ENCODE assay signal across 8 cellular contexts in the genomic region with DNA sequence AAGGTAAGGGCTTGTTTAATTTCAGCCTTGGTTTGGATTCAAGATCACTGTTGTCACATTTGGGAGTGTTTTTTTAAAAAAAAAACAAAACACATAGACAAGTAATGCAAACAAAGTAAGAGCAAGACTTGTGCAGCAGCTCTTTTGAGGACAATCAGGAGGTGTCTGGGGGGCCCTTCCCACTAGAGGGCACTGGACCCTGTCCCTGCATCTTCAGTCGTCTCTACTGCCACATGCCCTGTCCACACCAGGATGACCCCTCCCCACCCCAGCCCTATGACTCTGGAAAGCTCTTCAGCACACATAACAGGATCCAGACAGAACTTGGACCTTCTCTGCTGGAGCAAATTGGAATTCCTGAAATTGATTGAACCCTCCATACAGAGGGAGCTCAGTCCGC.
A peak's percentile ranks its signal among the peaks of the same experiment; 100 is the strongest.
DNase-seq lines count a peak whose midpoint lies in the region; ATAC-seq and TF ChIP-seq lines count a peak whose summit lies in the region.

No MANE protein-coding gene starts in this region.

- H3K36me3 ChIP-seq in body of pancreas (replicated peaks in 1 of 2; ENCODE audit: insufficient read depth in 1 of 2, low read depth in 2 of 2) = no peaks in the 10 kb centered on the region

- H3K27ac ChIP-seq in body of pancreas = no peak overlapping the region

- TF ChIP-seq CTCF in body of pancreas (IDR thresholded peaks at IDR 0.05) = peak; percentile 29 to 53 (median 37)

- no peak overlapping the region for H3K4me3 ChIP-seq in body of pancreas

- DNase-seq in stimulated activated CD4-positive, alpha-beta T cell treated with anti-CD3 and anti-CD28 coated beads, Interleukin-2, amount 100 ng/mL, for 24 hours = peak; percentile 19 to 33
- DNase-seq in stimulated activated CD4-positive, alpha-beta T cell treated with anti-CD3 and anti-CD28 coated beads, Interleukin-4, amount 100 ng/mL, for 24 hours = no peak
- peak; percentile 6 for DNase-seq in LoVo (ENCODE audit: low spot score)
- peak; percentile 25 to 59 (median 36) for DNase-seq in body of pancreas
- DNase-seq in left colon = peak in 1 of 2 donors; percentile 28
- DNase-seq in stimulated activated naive CD4-positive, alpha-beta T cell (lab: John Stamatoyannopoulos, UW) = no peak
- no peak for DNase-seq in AG08396 (ENCODE audit: low spot score)

- no peak for ATAC-seq in body of pancreas
- peak; percentile 37 for ATAC-seq in left colon
- no peak for ATAC-seq in GM19467 (IDR thresholded peaks at IDR 0.05; ENCODE audit: unreplicated experiment)

- H3K9me3 ChIP-seq in body of pancreas = no peaks in the 10 kb centered on the region

- WGBS in body of pancreas, 2 donors = 50 to 55% methylated on average over 2 of the region's 2 CpGs

- no peak for TF ChIP-seq POLR2A in body of pancreas (IDR thresholded peaks at IDR 0.05)

- no peaks in the 10 kb centered on the region for H3K4me1 ChIP-seq in body of pancreas

- intact Hi-C loops in body of pancreas (cut with DNase I) = no loop called here
- intact Hi-C loops in left colon (cut with DNase I, micrococcal nuclease) = no loop called here

- H3K27me3 ChIP-seq in body of pancreas = no peaks in the 10 kb centered on the region

Comparison
In these comparisons a context has a peak if more than half of its experiments do, and no peak if none do; other contexts are left out.
1. DNase-seq: peak in stimulated activated CD4-positive, alpha-beta T cell treated with anti-CD3 and anti-CD28 coated beads, Interleukin-2, amount 100 ng/mL, for 24 hours (2 of 2), LoVo (single experiment) and body of pancreas (4 of 4); none in stimulated activated CD4-positive, alpha-beta T cell treated with anti-CD3 and anti-CD28 coated beads, Interleukin-4, amount 100 ng/mL, for 24 hours (single experiment), stimulated activated naive CD4-positive, alpha-beta T cell (0 of 6) and AG08396 (single experiment).